ENCODE assay signal across 8 cellular contexts in genomic region chr16:87723224-87723619, GRCh38. TPM values are rescaled to one million over a fixed set of nuclear protein-coding genes. Genes with fewer than 3 reads are reported as not detected.
DNase-seq lines count a peak whose midpoint lies in the region; ATAC-seq and TF ChIP-seq lines count a peak whose summit lies in the region.

No MANE protein-coding gene starts in this region.

- WGBS in mammary epithelial cell (ENCODE audit: low coverage, missing lambda C conversion rate) = 57% methylated on average over 12 of the region's 12 CpGs

- no peak overlapping the region; the same call in 1 of the 2 replicates for H3K4me3 ChIP-seq in BE2C (ENCODE audit: low read depth, low read length)
- H3K4me3 ChIP-seq in mammary epithelial cell (replicated peaks in 1 of 3; ENCODE audit: insufficient read depth in 1 of 3, low read depth in 2 of 3, low read length in 3 of 3) = no peak overlapping the region

- in situ Hi-C loops in mammary epithelial cell (cut with MboI; ENCODE audit: low sequenced_read_pairs in 2 of 2) = no loop called here

- TF ChIP-seq CTCF in BE2C (IDR thresholded peaks at IDR 0.05; ENCODE audit: low read depth, low read length) = no peak
- TF ChIP-seq CTCF in mammary epithelial cell (conservative IDR thresholded peaks at IDR 0.05 in 1 of 2, IDR thresholded peaks at IDR 0.05 in 1 of 2; ENCODE audit: extremely low read depth in 1 of 2, insufficient read depth in 1 of 2, low read depth in 1 of 2, low read length in 2 of 2) = no peak

- H3K4me2 ChIP-seq in mammary epithelial cell (ENCODE audit: insufficient read depth, low read depth, low read length) = no peak overlapping the region

- no peaks in the 10 kb centered on the region for H3K27me3 ChIP-seq in BE2C
- no peaks in the 10 kb centered on the region for H3K27me3 ChIP-seq in mammary epithelial cell (ENCODE audit: insufficient read depth, low read length)

- peak; percentile 98 for DNase-seq in BE2C
- peak; percentile 81 for DNase-seq in NCI-H2196 treated with DMSO at 0.1 percent for 48 hours (lab: John Stamatoyannopoulos, UW; ENCODE audit: unreplicated experiment)
- peak; percentile 57 for DNase-seq in mammary epithelial cell
- DNase-seq in medulla oblongata (ENCODE audit: extremely low spot score) = peak; percentile 91
- DNase-seq in activated CD4-positive, alpha-beta T cell treated with anti-CD3 and anti-CD28 coated beads, Interleukin-2, amount 50 U/mL, for 1 hour = no peak

- dilution Hi-C loops in mammary epithelial cell (cut with HindIII; ENCODE audit: low sequenced_read_pairs) = loop anchor here (5.0 kb wide), 1 partner anchor 39 kb away; no protein-coding TSS in a partner anchor

- BruUV-seq in mammary epithelial cell (replicated peaks; lab: Mats Ljungman, UMichigan) = no TSS peak

- H3K79me2 ChIP-seq in mammary epithelial cell (ENCODE audit: insufficient read depth, low read length) = no peaks in the 10 kb centered on the region

- H3K9ac ChIP-seq in mammary epithelial cell (ENCODE audit: insufficient read depth, low read length) = no peak overlapping the region

- no peak overlapping the region for H3K27ac ChIP-seq in mammary epithelial cell (ENCODE audit: insufficient read depth, low read depth, low read length)

- ATAC-seq in GM21381 (IDR thresholded peaks at IDR 0.05; ENCODE audit: unreplicated experiment) (peak; percentile 54), GM18519 (IDR thresholded peaks at IDR 0.05; ENCODE audit: low FRiP score, unreplicated experiment) (no peak), HG03039 (IDR thresholded peaks at IDR 0.05; ENCODE audit: unreplicated experiment) (no peak)

- H3K36me3 ChIP-seq in BE2C = peaks cover 27% of the 10 kb centered on the region
- H3K36me3 ChIP-seq in mammary epithelial cell (ENCODE audit: insufficient read depth, low read length) = no peaks in the 10 kb centered on the region

- H3K9me3 ChIP-seq in BE2C (no peaks in the 10 kb centered on the region), mammary epithelial cell (replicated peaks; ENCODE audit: insufficient read depth, low read length) (no peaks in the 10 kb centered on the region)

- no peak overlapping the region for H2AFZ ChIP-seq in mammary epithelial cell (ENCODE audit: low read depth, low read length)

- intact Hi-C loops in mammary epithelial cell (cut with micrococcal nuclease) = no loop called here

- CTCF ChIA-PET in mammary epithelial cell (lab: Charles Lee; ENCODE audit: low non-redundant PET) = no interaction called here

- H3K4me1 ChIP-seq in BE2C = peaks cover 23% of the 10 kb centered on the region
- no peaks in the 10 kb centered on the region for H3K4me1 ChIP-seq in mammary epithelial cell (ENCODE audit: insufficient read depth, low read length)

- no peaks in the 10 kb centered on the region for H4K20me1 ChIP-seq in mammary epithelial cell (ENCODE audit: insufficient read depth, low read length)

RNA-seq across cellular contexts. Expression of gene KLHDC4, which starts 42.6 kb away (rescaled TPM):
- polyA plus RNA-seq in BE2C (2012; ENCODE audit: insufficient read depth, insufficient read length, low read depth) = 72.7 TPM
- total RNA-seq in mammary epithelial cell = 10 to 100 TPM; 21.7 to 39.0 TPM
- 17.0 TPM for polyA plus RNA-seq in mammary epithelial cell
- 45.1 TPM for polyA minus RNA-seq in mammary epithelial cell
